9 cellular contexts compared by ENCODE assay signal in genomic region chr3:143831208-143831607, GRCh38. TPM values are rescaled to one million over a fixed set of nuclear protein-coding genes. Genes with fewer than 3 reads are reported as not detected.
DNase-seq lines count a peak whose midpoint lies in the region; ATAC-seq and TF ChIP-seq lines count a peak whose summit lies in the region.
"Had no signal": no experiment of that assay in that cellular context is flagged by ENCODE, and none has a peak within 500 bp of the region (broad histone marks: within the 10 kb centered on the region; RNA-seq: fewer than 3 reads in every experiment).

No MANE protein-coding gene starts in this region.

- H3K4me3 Mint-ChIP-seq in activated T-cell treated with anti-CD3 and anti-CD28 coated beads, Interleukin-2, amount 50 U/mL, for 4 hours, result peak overlapping the region; percentile 32
- no peak overlapping the region for H3K4me3 Mint-ChIP-seq in type B pancreatic cell

- no peaks in the 10 kb centered on the region for H3K27me3 Mint-ChIP-seq in activated T-cell treated with anti-CD3 and anti-CD28 coated beads, Interleukin-2, amount 50 U/mL, for 4 hours (ENCODE audit: low read depth)
- H3K27me3 Mint-ChIP-seq in type B pancreatic cell, result no peaks in the 10 kb centered on the region

- no peak for TF ChIP-seq POLR2A in spleen (IDR thresholded peaks at IDR 0.05)

- H3K36me3 Mint-ChIP-seq in activated T-cell treated with anti-CD3 and anti-CD28 coated beads, Interleukin-2, amount 50 U/mL, for 4 hours (ENCODE audit: insufficient read depth), result peaks cover 13% of the 10 kb centered on the region
- H3K36me3 Mint-ChIP-seq in type B pancreatic cell, result no peaks in the 10 kb centered on the region

- no peak overlapping the region for H3K27ac Mint-ChIP-seq in type B pancreatic cell

- no peaks in the 10 kb centered on the region for H3K9me3 Mint-ChIP-seq in activated T-cell treated with anti-CD3 and anti-CD28 coated beads, Interleukin-2, amount 50 U/mL, for 4 hours
- H3K9me3 Mint-ChIP-seq in type B pancreatic cell, result peaks cover 7% of the 10 kb centered on the region

- peaks cover 47% of the 10 kb centered on the region for H3K4me1 Mint-ChIP-seq in activated T-cell treated with anti-CD3 and anti-CD28 coated beads, Interleukin-2, amount 50 U/mL, for 4 hours (ENCODE audit: low read depth)
- H3K4me1 Mint-ChIP-seq in type B pancreatic cell (ENCODE audit: unreplicated experiment), result peaks cover 3% of the 10 kb centered on the region

- no peaks in the 10 kb centered on the region for H3K9me3 ChIP-seq in spleen
- H3K9me3 ChIP-seq: pancreas had no signal

- no peak for TF ChIP-seq CTCF in choroid plexus epithelial cell (conservative IDR thresholded peaks at IDR 0.05; ENCODE audit: low read depth, low read length)
- TF ChIP-seq CTCF in spleen (IDR thresholded peaks at IDR 0.05 in 8 of 11, conservative IDR thresholded peaks at IDR 0.05 in 3 of 11), result no peak
- no peak for TF ChIP-seq CTCF in type B pancreatic cell (conservative IDR thresholded peaks at IDR 0.05)

- no peaks in the 10 kb centered on the region for H3K27me3 ChIP-seq in spleen (replicated peaks in 1 of 7)
- H3K27me3 ChIP-seq: pancreas had no signal

- H3K4me3 ChIP-seq in choroid plexus epithelial cell (ENCODE audit: low read depth, low read length) (no peak overlapping the region), spleen (no peak overlapping the region)
- H3K4me3 ChIP-seq: pancreas had no signal

- peaks cover 20 to 60% (median 33%) of the 10 kb centered on the region in 6 donors for H3K4me1 ChIP-seq in spleen

- 1 to 14% (median 1%) methylated on average over 2 of the region's 2 CpGs for WGBS in spleen, 5 donors

- peak; percentile 40 to 44 for ATAC-seq in activated T-cell treated with anti-CD3 and anti-CD28 coated beads, Interleukin-2, amount 50 U/mL, for 4 hours
- peak; percentile 33 for ATAC-seq in HG03196 (IDR thresholded peaks at IDR 0.05; ENCODE audit: unreplicated experiment)
- no peak for ATAC-seq in HG02840 (IDR thresholded peaks at IDR 0.05; ENCODE audit: low FRiP score, unreplicated experiment)
- no peak for ATAC-seq in GM18873 (IDR thresholded peaks at IDR 0.05; ENCODE audit: low FRiP score, unreplicated experiment)

- intact Hi-C loops in spleen (cut with DNase I; ENCODE audit: low total_unique reads), result no loop called here

- peak overlapping the region; percentile 36 to 72 (median 62) for H3K27ac ChIP-seq in spleen
- H3K27ac ChIP-seq: pancreas had no signal

- DNase-seq in activated T-cell treated with anti-CD3 and anti-CD28 coated beads, Interleukin-2, amount 50 U/mL, for 4 hours, result no peak
- DNase-seq in activated T-cell treated with anti-CD3 and anti-CD28 coated beads for 4 hours, result no peak
- DNase-seq in choroid plexus epithelial cell (ENCODE audit: low read depth), result peak; percentile 60
- DNase-seq in spleen, result no peak
- DNase-seq in type B pancreatic cell (ENCODE audit: extremely low spot score, unreplicated experiment), result no peak
- DNase-seq: pancreas had no signal

- no peaks in the 10 kb centered on the region for H3K36me3 ChIP-seq in spleen
- H3K36me3 ChIP-seq: pancreas had no signal

RNA-seq across cellular contexts. Expression of gene SLC9A9, which starts 17.1 kb away (rescaled TPM):
- under 1 TPM; 0.56 to 0.98 (median 0.87) TPM for total RNA-seq in activated T-cell treated with anti-CD3 and anti-CD28 coated beads, Interleukin-2, amount 50 U/mL, for 4 hours
- total RNA-seq in spleen (10 to 100 TPM; 32.1 to 58.2 (median 47.0) TPM), type B pancreatic cell (ENCODE audit: low replicate concordance) (0.50 and 2.7 TPM in 2 replicates)
- 10 to 100 TPM; 10.8 to 11.3 (median 11.2) TPM for polyA plus RNA-seq in spleen

Comparison
In these comparisons a context has a peak if more than half of its experiments do, and no peak if none do; other contexts are left out.
1. ATAC-seq: peak in activated T-cell treated with anti-CD3 and anti-CD28 coated beads, Interleukin-2, amount 50 U/mL, for 4 hours (2 of 2) and HG03196 (single experiment); none in HG02840 (single experiment) and GM18873 (single experiment).